In genomic region chr10:118522791-118523498, GRCh38 we compare ENCODE assay signal across 1 cellular context.
TF ChIP-seq lines count a peak whose summit lies in the region.

No MANE protein-coding gene starts in this region.

TF ChIP-seq in IMR-90, 13 proteins besides CTCF, POLR2A, EP300 and RAD21 (continued from another document):
- no peak for TF ChIP-seq USF2 (IDR thresholded peaks at IDR 0.05; ENCODE audit: low read depth, low read length)
- no peak for TF ChIP-seq FOS (IDR thresholded peaks at IDR 0.05; ENCODE audit: low read depth, low read length)
- no peak for TF ChIP-seq BHLHE40 (IDR thresholded peaks at IDR 0.05; ENCODE audit: low read depth, low read length)
